ENCODE assay signal across 8 cellular contexts in the genomic region with DNA sequence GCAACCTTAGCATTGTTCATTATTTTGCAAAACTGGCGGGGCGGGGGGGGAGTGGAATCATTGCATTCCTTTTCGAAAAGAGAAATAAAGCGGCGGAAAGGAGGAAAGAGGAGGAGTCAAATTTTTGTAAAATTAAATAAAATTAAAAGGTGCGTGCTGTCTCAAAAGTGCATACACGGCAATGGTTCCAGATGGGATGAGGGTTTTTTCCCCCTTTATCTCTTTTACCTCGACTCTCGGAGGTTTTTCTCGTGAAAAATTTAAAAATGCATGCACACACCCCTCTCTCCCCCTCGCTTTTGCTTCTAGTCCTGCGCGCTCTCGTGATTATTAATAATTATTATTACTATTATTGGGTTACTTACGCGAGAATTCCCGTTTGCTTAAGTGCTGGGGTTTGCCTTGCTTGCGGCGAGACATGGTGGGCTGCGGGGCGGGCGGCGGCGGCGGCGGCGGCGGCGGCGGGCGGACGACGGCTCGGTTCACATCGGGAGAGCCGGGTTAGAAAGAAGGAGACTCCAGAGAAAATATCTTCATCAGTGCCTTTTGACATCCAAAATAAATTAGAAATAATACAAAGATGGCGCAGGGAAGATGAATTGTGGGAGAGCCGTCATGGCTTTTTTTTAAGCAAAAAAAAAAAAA. TPM values are rescaled to one million over a fixed set of nuclear protein-coding genes. Genes with fewer than 3 reads are reported as not detected.
A peak's percentile ranks its signal among the peaks of the same experiment; 100 is the strongest.
DNase-seq lines count a peak whose midpoint lies in the region; ATAC-seq and TF ChIP-seq lines count a peak whose summit lies in the region.

No MANE protein-coding gene starts in this region.

- ATAC-seq in effector memory CD8-positive, alpha-beta T cell (replicated peaks): no peak
- no peak for ATAC-seq in HG03108 (IDR thresholded peaks at IDR 0.05; ENCODE audit: unreplicated experiment)
- ATAC-seq in HG02852 (IDR thresholded peaks at IDR 0.05; ENCODE audit: unreplicated experiment): no peak

- peaks cover 70% of the 10 kb centered on the region for H3K4me1 ChIP-seq in CD4-positive, alpha-beta memory T cell (ENCODE audit: insufficient read depth, low read length)
- peaks cover 9% of the 10 kb centered on the region; the same call in 1 of the 2 replicates for H3K4me1 ChIP-seq in MM.1S (ENCODE audit: low read length)

- H3K9ac ChIP-seq in MM.1S (ENCODE audit: low read length) (peak overlapping the region; percentile 51), neural cell (ENCODE audit: low read length) (peak overlapping the region; percentile 98)

- H4K20me1 ChIP-seq in MM.1S (ENCODE audit: insufficient read depth, low read length) (no peaks in the 10 kb centered on the region), neural cell (ENCODE audit: insufficient read depth) (no peaks in the 10 kb centered on the region)

- H2AFZ ChIP-seq in MM.1S (ENCODE audit: low read length) (peak overlapping the region; percentile 89), neural cell (ENCODE audit: low read depth, low read length) (no peak overlapping the region)

- no peaks in the 10 kb centered on the region for H3K9me3 ChIP-seq in CD4-positive, alpha-beta memory T cell (ENCODE audit: control insufficient read depth in 1 of 2, low read length in 2 of 2)
- H3K9me3 ChIP-seq in MM.1S (replicated peaks; ENCODE audit: insufficient read depth, low read length) (no peaks in the 10 kb centered on the region), neural cell (ENCODE audit: low read length) (no peaks in the 10 kb centered on the region)

- H3K4me1 Mint-ChIP-seq in CD4-positive, alpha-beta memory T cell: peaks cover 20 to 63% (median 43%) of the 10 kb centered on the region in 4 donors
- peaks cover 31 to 35% of the 10 kb centered on the region in 2 donors for H3K4me1 Mint-ChIP-seq in effector memory CD8-positive, alpha-beta T cell (ENCODE audit: low read depth in 2 of 2)

- no peak overlapping the region for H3K27ac ChIP-seq in CD4-positive, alpha-beta memory T cell (ENCODE audit: low read depth, low read length)
- H3K27ac ChIP-seq in MM.1S (ENCODE audit: low read length) (peak overlapping the region; percentile 46; the same call in 1 of the 2 replicates), neural cell (ENCODE audit: low read length) (peak overlapping the region; percentile 95)

- no peak for TF ChIP-seq EP300 in neural cell (conservative IDR thresholded peaks at IDR 0.05; ENCODE audit: poor library complexity, severe bottlenecking)

- H3K36me3 ChIP-seq in CD4-positive, alpha-beta memory T cell (ENCODE audit: insufficient read depth, low read length): no peaks in the 10 kb centered on the region
- H3K36me3 ChIP-seq in MM.1S (replicated peaks; ENCODE audit: insufficient read depth, low read length): no peaks in the 10 kb centered on the region
- H3K36me3 ChIP-seq in neural cell (ENCODE audit: insufficient read depth, low read length): no peaks in the 10 kb centered on the region

- no peaks in the 10 kb centered on the region for H3K79me2 ChIP-seq in MM.1S (ENCODE audit: low read length)
- peaks cover 55% of the 10 kb centered on the region for H3K79me2 ChIP-seq in neural cell (replicated peaks; ENCODE audit: insufficient read depth, low read length)

- peak overlapping the region in 1 of 7 donors; percentile 29 for H3K27ac Mint-ChIP-seq in CD4-positive, alpha-beta memory T cell
- peak overlapping the region in 1 of 2 donors; percentile 68 for H3K27ac Mint-ChIP-seq in effector memory CD8-positive, alpha-beta T cell

- peaks cover 33% of the 10 kb centered on the region for H3K27me3 ChIP-seq in CD4-positive, alpha-beta memory T cell (ENCODE audit: insufficient read depth, low read length)
- no peaks in the 10 kb centered on the region for H3K27me3 ChIP-seq in MM.1S (replicated peaks; ENCODE audit: insufficient read depth, low read length)
- H3K27me3 ChIP-seq in neural cell (ENCODE audit: insufficient read depth, low read depth, low read length): peaks cover 36% of the 10 kb centered on the region

- H3K36me3 Mint-ChIP-seq in CD4-positive, alpha-beta memory T cell: peaks cover 0 to 6% of the 10 kb centered on the region in 2 donors
- H3K36me3 Mint-ChIP-seq in effector memory CD8-positive, alpha-beta T cell (ENCODE audit: insufficient read depth): peaks cover 4% of the 10 kb centered on the region

- H3K27me3 Mint-ChIP-seq in CD4-positive, alpha-beta memory T cell: peaks cover 52 to 57% of the 10 kb centered on the region in 2 donors
- peaks cover 43 to 78% of the 10 kb centered on the region in 2 donors for H3K27me3 Mint-ChIP-seq in effector memory CD8-positive, alpha-beta T cell

- CTCF ChIA-PET in CD4-positive, alpha-beta memory T cell (lab: Charles Lee; ENCODE audit: partially characterized antibody): no interaction called here

- H3K4me3 Mint-ChIP-seq in CD4-positive, alpha-beta memory T cell: peak overlapping the region; percentile 66 to 91 (median 84)
- H3K4me3 Mint-ChIP-seq in effector memory CD8-positive, alpha-beta T cell: peak overlapping the region; percentile 74 to 80

- POLR2A ChIA-PET in CD4-positive, alpha-beta memory T cell (lab: Charles Lee; ENCODE audit: partially characterized antibody): no interaction called here

- H3K9me2 ChIP-seq in MM.1S (replicated peaks; ENCODE audit: insufficient read depth, low read length) (no peaks in the 10 kb centered on the region), neural cell (ENCODE audit: insufficient read depth, low read length) (no peaks in the 10 kb centered on the region)

- peaks cover 0 to 3% (median 0%) of the 10 kb centered on the region in 8 donors for H3K9me3 Mint-ChIP-seq in CD4-positive, alpha-beta memory T cell
- no peaks in the 10 kb centered on the region for H3K9me3 Mint-ChIP-seq in effector memory CD8-positive, alpha-beta T cell

- intact Hi-C loops in CD4-positive, alpha-beta memory T cell (cut with micrococcal nuclease): no loop called here

- no peak for TF ChIP-seq RAD21 in neural cell (conservative IDR thresholded peaks at IDR 0.05)

- H3K4me2 ChIP-seq in MM.1S (ENCODE audit: low read depth, low read length) (peak overlapping the region; percentile 93; the same call in 1 of the 2 replicates), neural cell (ENCODE audit: low read length) (peak overlapping the region; percentile 24)

- no peak overlapping the region for H3K4me3 ChIP-seq in CD4-positive, alpha-beta memory T cell (ENCODE audit: low read length in 2 of 2)
- H3K4me3 ChIP-seq in MM.1S (ENCODE audit: low read length) (peak overlapping the region; percentile 91), neural cell (ENCODE audit: low read length) (peak overlapping the region; percentile 93)

- peaks cover 38% of the 10 kb centered on the region for H3F3A ChIP-seq in MM.1S (ENCODE audit: insufficient read depth, low read length)
- H3F3A ChIP-seq in neural cell (ENCODE audit: insufficient read depth, low read length, poor library complexity, severe bottlenecking): peaks cover 6% of the 10 kb centered on the region

- TF ChIP-seq CTCF in MM.1S (IDR thresholded peaks at IDR 0.05; ENCODE audit: low read length) (no peak), neural cell (IDR thresholded peaks at IDR 0.05; ENCODE audit: poor library complexity, severe bottlenecking) (no peak)

- DNase-seq in CD4-positive, alpha-beta memory T cell: no peak
- DNase-seq in MM.1S (peak; percentile 15), epidermal melanocyte (ENCODE audit: insufficient read length, low spot score) (no peak), NCI-H69 (lab: John Stamatoyannopoulos, UW) (no peak)
- no peak for DNase-seq in effector memory CD8-positive, alpha-beta T cell

TF ChIP-seq in neural cell, 6 proteins besides CTCF, POLR2A, EP300 and RAD21:
- TF ChIP-seq, protein P1, sequence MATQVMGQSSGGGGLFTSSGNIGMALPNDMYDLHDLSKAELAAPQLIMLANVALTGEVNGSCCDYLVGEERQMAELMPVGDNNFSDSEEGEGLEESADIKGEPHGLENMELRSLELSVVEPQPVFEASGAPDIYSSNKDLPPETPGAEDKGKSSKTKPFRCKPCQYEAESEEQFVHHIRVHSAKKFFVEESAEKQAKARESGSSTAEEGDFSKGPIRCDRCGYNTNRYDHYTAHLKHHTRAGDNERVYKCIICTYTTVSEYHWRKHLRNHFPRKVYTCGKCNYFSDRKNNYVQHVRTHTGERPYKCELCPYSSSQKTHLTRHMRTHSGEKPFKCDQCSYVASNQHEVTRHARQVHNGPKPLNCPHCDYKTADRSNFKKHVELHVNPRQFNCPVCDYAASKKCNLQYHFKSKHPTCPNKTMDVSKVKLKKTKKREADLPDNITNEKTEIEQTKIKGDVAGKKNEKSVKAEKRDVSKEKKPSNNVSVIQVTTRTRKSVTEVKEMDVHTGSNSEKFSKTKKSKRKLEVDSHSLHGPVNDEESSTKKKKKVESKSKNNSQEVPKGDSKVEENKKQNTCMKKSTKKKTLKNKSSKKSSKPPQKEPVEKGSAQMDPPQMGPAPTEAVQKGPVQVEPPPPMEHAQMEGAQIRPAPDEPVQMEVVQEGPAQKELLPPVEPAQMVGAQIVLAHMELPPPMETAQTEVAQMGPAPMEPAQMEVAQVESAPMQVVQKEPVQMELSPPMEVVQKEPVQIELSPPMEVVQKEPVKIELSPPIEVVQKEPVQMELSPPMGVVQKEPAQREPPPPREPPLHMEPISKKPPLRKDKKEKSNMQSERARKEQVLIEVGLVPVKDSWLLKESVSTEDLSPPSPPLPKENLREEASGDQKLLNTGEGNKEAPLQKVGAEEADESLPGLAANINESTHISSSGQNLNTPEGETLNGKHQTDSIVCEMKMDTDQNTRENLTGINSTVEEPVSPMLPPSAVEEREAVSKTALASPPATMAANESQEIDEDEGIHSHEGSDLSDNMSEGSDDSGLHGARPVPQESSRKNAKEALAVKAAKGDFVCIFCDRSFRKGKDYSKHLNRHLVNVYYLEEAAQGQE (IDR thresholded peaks at IDR 0.05; ENCODE audit: borderline replicate concordance): peak; percentile 36
- TF ChIP-seq TAF1 (IDR thresholded peaks at IDR 0.05; ENCODE audit: low read depth) (peak; percentile 32), EZH2 (IDR thresholded peaks at IDR 0.05; ENCODE audit: borderline replicate concordance, insufficient read depth, low read length, poor library complexity, severe bottlenecking) (no peak), SMC3 (conservative IDR thresholded peaks at IDR 0.05; ENCODE audit: poor library complexity) (no peak), MXI1 (conservative IDR thresholded peaks at IDR 0.05; ENCODE audit: poor library complexity, severe bottlenecking) (no peak)

RNA-seq across cellular contexts. Expression of a gene that starts 0.5 kb away (rescaled TPM):
- under 1 TPM in 1 of 2 experiments, not detected in 1; 0.12 TPM for total RNA-seq in CD4-positive, alpha-beta memory T cell
- 1 to 10 TPM in 1 of 2 donors, not detected in 1; 1.6 TPM for polyA plus RNA-seq in CD4-positive, alpha-beta memory T cell
- polyA plus RNA-seq in neural cell: 44.0 and 54.2 TPM in 2 replicates
- polyA minus RNA-seq in neural cell: 117 and 150 TPM in 2 replicates

Comparison
In these comparisons a context has a peak if more than half of its experiments do, and no peak if none do; other contexts are left out.
1. H3K4me3 ChIP-seq: peak in MM.1S (single experiment) and neural cell (single experiment); none in CD4-positive, alpha-beta memory T cell (0 of 2).
2. RNA of a gene that starts 0.5 kb away (polyA plus RNA-seq): 44.0 to 54.2 TPM in neural cell; 1.6 TPM in CD4-positive, alpha-beta memory T cell; every median in the first group is over 10 times any median in the second.